11 cellular contexts compared by ENCODE assay signal in the genomic region with DNA sequence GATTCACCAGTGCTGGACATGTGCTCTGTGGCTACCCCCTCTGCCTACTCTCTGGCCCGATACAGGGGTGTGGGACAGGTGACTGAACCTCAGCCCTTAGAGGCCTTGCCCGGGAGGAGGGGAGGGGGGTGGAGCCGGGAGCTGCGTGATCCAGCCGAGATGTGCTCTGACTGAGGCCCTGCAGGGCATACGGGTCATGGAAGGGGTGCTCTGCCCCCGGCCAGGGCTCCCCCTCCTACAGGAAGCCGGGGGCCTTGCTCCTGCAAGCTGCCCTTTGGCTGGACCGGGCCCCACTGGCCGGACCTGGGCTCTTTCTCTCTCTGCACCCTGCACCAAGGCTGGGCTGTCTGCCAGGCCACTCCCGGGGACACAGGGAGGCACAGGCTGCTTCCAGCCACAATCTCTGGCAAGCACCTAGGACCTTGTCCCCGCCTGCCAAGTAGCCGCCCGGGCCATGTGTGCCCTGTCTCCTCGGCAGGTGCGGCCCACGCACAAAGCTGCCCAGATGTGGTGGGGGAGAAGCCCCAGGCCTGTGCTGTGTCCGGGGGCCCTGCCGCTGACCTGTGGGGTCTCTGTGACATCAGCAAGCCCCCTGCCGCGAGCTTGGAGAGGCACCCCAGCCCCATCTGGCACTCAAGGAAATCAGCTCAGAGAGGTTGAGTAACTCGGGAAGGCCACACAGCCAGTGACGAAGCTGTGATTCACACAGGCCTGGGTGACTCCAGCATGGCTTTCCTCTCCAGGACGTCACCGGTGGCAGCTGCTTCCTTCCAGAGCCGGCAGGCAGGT. TPM values are rescaled to one million over a fixed set of nuclear protein-coding genes. Genes with fewer than 3 reads are reported as not detected.
A peak's percentile ranks its signal among the peaks of the same experiment; 100 is the strongest.
DNase-seq lines count a peak whose midpoint lies in the region; ATAC-seq lines count a peak whose summit lies in the region.
"Had no signal": no experiment of that assay in that cellular context is flagged by ENCODE, and none has a peak within 500 bp of the region (broad histone marks: within the 10 kb centered on the region; RNA-seq: fewer than 3 reads in every experiment).

No MANE protein-coding gene starts in this region.

- no peak overlapping the region for H4K91ac ChIP-seq in neuronal stem cell (ENCODE audit: low read depth, low read length, poor library complexity)

- H4K8ac ChIP-seq in neuronal stem cell (ENCODE audit: low read depth, low read length), result no peak overlapping the region

- no peak overlapping the region for H2AFZ ChIP-seq in neuronal stem cell (ENCODE audit: low read length)

- H3K9me3 ChIP-seq in neuronal stem cell (replicated peaks in 1 of 2; ENCODE audit: control insufficient read depth in 2 of 2, insufficient read depth in 1 of 2, low read depth in 1 of 2, low read length in 2 of 2), result no peaks in the 10 kb centered on the region

- H3K23ac ChIP-seq in neuronal stem cell (ENCODE audit: low read depth, low read length, poor library complexity), result no peak overlapping the region

- H3K36me3 ChIP-seq in neuronal stem cell (replicated peaks in 1 of 2; ENCODE audit: control insufficient read depth in 2 of 2, insufficient read depth in 2 of 2, low read length in 2 of 2), result no peaks in the 10 kb centered on the region

- no CpG with 5 or more reads among the region's 26 CpGs for WGBS in neuronal stem cell (ENCODE audit: extremely low coverage in 2 of 2, insufficient read length in 2 of 2, insufficient replicate concordance in 1 of 2), 2 donors

- H3K4ac ChIP-seq in neuronal stem cell (ENCODE audit: low read length), result no peak overlapping the region

- H3K18ac ChIP-seq in neuronal stem cell (ENCODE audit: low read length), result peak overlapping the region; percentile 70

- no peak overlapping the region for H3K4me3 ChIP-seq in neuronal stem cell (ENCODE audit: low read length in 2 of 2)
- H3K4me3 ChIP-seq: skin epidermis had no signal

- ATAC-seq in GM18519 (IDR thresholded peaks at IDR 0.05; ENCODE audit: low FRiP score, unreplicated experiment), result no peak

- H2BK5ac ChIP-seq in neuronal stem cell (ENCODE audit: low read length), result no peak overlapping the region

- H2BK120ac ChIP-seq in neuronal stem cell (ENCODE audit: low read depth, low read length), result no peak overlapping the region

- H2AK5ac ChIP-seq in neuronal stem cell (ENCODE audit: low read depth, low read length), result peak overlapping the region; percentile 83

- H3K27ac ChIP-seq in epithelial cell of prostate (peak overlapping the region; percentile 60), neuronal stem cell (replicated peaks; ENCODE audit: low read length) (no peak overlapping the region)
- H3K27ac ChIP-seq: KMS-11 had no signal

- DNase-seq in DMS153 (lab: John Stamatoyannopoulos, UW), result peak; percentile 66
- DNase-seq in DMS153 treated with DMSO at 0.1 percent for 48 hours (lab: John Stamatoyannopoulos, UW; ENCODE audit: unreplicated experiment), result no peak
- peak; percentile 8 for DNase-seq in NCI-H2029 treated with DMSO at 0.1 percent for 48 hours (lab: John Stamatoyannopoulos, UW)
- DNase-seq in epithelial cell of prostate (ENCODE audit: low read depth, low spot score), result no peak
- no peak for DNase-seq in neuronal stem cell (ENCODE audit: low spot score)
- DNase-seq in effector CD4-positive, alpha-beta T cell, result no peak
- DNase-seq in islet precursor cell, result no peak
- DNase-seq: activated gamma-delta T cell treated with Interleukin-2 at 50 U/mL for 16 hours had no signal

- H3K14ac ChIP-seq in neuronal stem cell (ENCODE audit: low read length), result peak overlapping the region; percentile 2

- peak overlapping the region; percentile 89 for H2BK15ac ChIP-seq in neuronal stem cell (ENCODE audit: low read length)

- H3K27me3 ChIP-seq in neuronal stem cell (ENCODE audit: control insufficient read depth in 3 of 3, insufficient read depth in 3 of 3, low read depth in 1 of 3, low read length in 3 of 3), result no peaks in the 10 kb centered on the region

- no peak overlapping the region for H3K4me2 ChIP-seq in neuronal stem cell (ENCODE audit: insufficient read depth, low read length, poor library complexity, severe bottlenecking)
- H3K4me2 ChIP-seq: KMS-11 had no signal

- H3K9ac ChIP-seq in neuronal stem cell (ENCODE audit: low read depth, low read length, poor library complexity), result no peak overlapping the region
- H3K9ac ChIP-seq: KMS-11 had no signal

- H2BK12ac ChIP-seq in neuronal stem cell (ENCODE audit: low read length), result no peak overlapping the region

- peaks cover 0 to 4% of the 10 kb centered on the region in 2 donors for H3K4me1 ChIP-seq in neuronal stem cell (ENCODE audit: control insufficient read depth in 2 of 2, insufficient read depth in 1 of 2, low read depth in 1 of 2, low read length in 2 of 2)

- peaks cover 5% of the 10 kb centered on the region for H3K79me1 ChIP-seq in neuronal stem cell (ENCODE audit: low read depth, low read length)

RNA-seq across cellular contexts. Expression of a gene that starts 1.5 kb away (rescaled TPM):
- polyA plus RNA-seq in neuronal stem cell (2013, experiment 1 of 2), result 3.7 TPM
- polyA plus RNA-seq in neuronal stem cell (2013, experiment 2 of 2), result 3.8 TPM

RNA-seq across cellular contexts. Expression of a gene that starts 8.1 kb away (rescaled TPM):
- polyA plus RNA-seq in neuronal stem cell (2013, experiment 1 of 2), result 43.4 TPM
- 42.6 TPM for polyA plus RNA-seq in neuronal stem cell (2013, experiment 2 of 2)

RNA-seq across cellular contexts. Expression of a gene that starts 26.0 kb away (rescaled TPM):
- 19.8 TPM for polyA plus RNA-seq in neuronal stem cell (2013, experiment 1 of 2)
- polyA plus RNA-seq in neuronal stem cell (2013, experiment 2 of 2), result 18.5 TPM

RNA-seq across cellular contexts. Expression of a gene that starts 26.7 kb away (rescaled TPM):
- polyA plus RNA-seq in neuronal stem cell (2013, experiment 1 of 2), result 15.2 TPM
- 15.0 TPM for polyA plus RNA-seq in neuronal stem cell (2013, experiment 2 of 2)

RNA-seq across cellular contexts. Expression of a gene that starts 35.2 kb away (rescaled TPM):
- 4.0 TPM for polyA plus RNA-seq in neuronal stem cell (2013, experiment 1 of 2)
- polyA plus RNA-seq in neuronal stem cell (2013, experiment 2 of 2), result 4.6 TPM

Comparison
In these comparisons a context has a peak if more than half of its experiments do, and no peak if none do; other contexts are left out.
1. DNase-seq: peak in DMS153 (single experiment) and NCI-H2029 treated with DMSO at 0.1 percent for 48 hours (single experiment); none in DMS153 treated with DMSO at 0.1 percent for 48 hours (single experiment), epithelial cell of prostate (single experiment), neuronal stem cell (single experiment), effector CD4-positive, alpha-beta T cell (single experiment) and islet precursor cell (single experiment).